34 cellular contexts compared by ENCODE assay signal in genomic region chr11:1604181-1604580, GRCh38. TPM values are rescaled to one million over a fixed set of nuclear protein-coding genes. Genes with fewer than 3 reads are reported as not detected.
"Had no signal": no experiment of that assay in that cellular context is flagged by ENCODE, and none has a peak within 500 bp of the region (broad histone marks: within the 10 kb centered on the region; RNA-seq: fewer than 3 reads in every experiment).

No MANE protein-coding gene starts in this region.

- H3K9me3 ChIP-seq: heart left ventricle, left ventricle myocardium inferior, neutrophil, suprapubic skin, thoracic aorta, tibial artery, uterus had no signal

- H3K36me3 ChIP-seq: heart left ventricle, left ventricle myocardium inferior, neutrophil, suprapubic skin, thoracic aorta, tibial artery, uterus had no signal

- H3K27ac ChIP-seq: heart left ventricle, left ventricle myocardium inferior, neutrophil, parathyroid adenoma, suprapubic skin, thoracic aorta, tibial artery, uterus had no signal

- DNase-seq: glutamatergic neuron; heart left ventricle; hypothalamus; immature natural killer cell; left ventricle myocardium inferior; naive thymus-derived CD8-positive, alpha-beta T cell; occipital lobe; retina; right cardiac atrium; small intestine; stimulated activated CD4-positive, alpha-beta T cell treated with anti-CD3 and anti-CD28 coated beads, Interleukin-1b, Interleukin-23, amount 100 ng/mL, for 48 hours; stimulated activated CD4-positive, alpha-beta T cell treated with anti-CD3 and anti-CD28 coated beads, Interleukin-2, amount 100 ng/mL, for 48 hours; stimulated activated naive CD4-positive, alpha-beta T cell; trophoblast cell; uterus had no signal

- H3K27me3 Mint-ChIP-seq: memory B cell had no signal

- H3K9me3 Mint-ChIP-seq: immature natural killer cell; memory B cell; naive thymus-derived CD8-positive, alpha-beta T cell; stimulated activated effector memory CD8-positive, alpha-beta T cell treated with anti-CD3 and anti-CD28 coated beads, Interleukin-12 subunit alpha, Interleukin-12 subunit beta, amount 100 ng/mL, for 72 hours; stimulated activated naive CD8-positive, alpha-beta T cell treated with anti-CD3 and anti-CD28 coated beads, Interleukin-15, Interleukin-2, amounts not matched to agents 100 ng/mL and 50 ng/mL, for 24 hours had no signal

- H3K27ac Mint-ChIP-seq: immature natural killer cell; memory B cell; naive thymus-derived CD8-positive, alpha-beta T cell; nephron; stimulated activated effector memory CD8-positive, alpha-beta T cell treated with anti-CD3 and anti-CD28 coated beads, Interleukin-12 subunit alpha, Interleukin-12 subunit beta, amount 100 ng/mL, for 72 hours; stimulated activated naive CD8-positive, alpha-beta T cell treated with anti-CD3 and anti-CD28 coated beads, Interleukin-15, Interleukin-2, amounts not matched to agents 100 ng/mL and 50 ng/mL, for 24 hours had no signal

- H3K4me1 ChIP-seq: parathyroid adenoma, suprapubic skin, tibial artery, uterus had no signal

- H3K4me1 Mint-ChIP-seq: immature natural killer cell had no signal

- H2AFZ ChIP-seq: parathyroid adenoma had no signal

- H3K4me3 Mint-ChIP-seq: immature natural killer cell; memory B cell; naive thymus-derived CD8-positive, alpha-beta T cell; nephron; neural crest cell; stimulated activated effector memory CD8-positive, alpha-beta T cell treated with anti-CD3 and anti-CD28 coated beads, Interleukin-12 subunit alpha, Interleukin-12 subunit beta, amount 100 ng/mL, for 72 hours; stimulated activated naive CD8-positive, alpha-beta T cell treated with anti-CD3 and anti-CD28 coated beads, Interleukin-15, Interleukin-2, amounts not matched to agents 100 ng/mL and 50 ng/mL, for 24 hours had no signal

- H3K9ac ChIP-seq: parathyroid adenoma had no signal

- H3K36me3 Mint-ChIP-seq: immature natural killer cell; memory B cell; naive thymus-derived CD8-positive, alpha-beta T cell; stimulated activated effector memory CD8-positive, alpha-beta T cell treated with anti-CD3 and anti-CD28 coated beads, Interleukin-12 subunit alpha, Interleukin-12 subunit beta, amount 100 ng/mL, for 72 hours had no signal

- FAIRE-seq: islet of Langerhans, small intestine had no signal

- H3K27me3 ChIP-seq: uterus had no signal

- H3K4me3 ChIP-seq: heart left ventricle, left ventricle myocardium inferior, suprapubic skin, thoracic aorta, tibial artery, uterus had no signal

- ATAC-seq: naive thymus-derived CD8-positive, alpha-beta T cell; sciatic nerve; stimulated activated effector memory CD8-positive, alpha-beta T cell treated with anti-CD3 and anti-CD28 coated beads, Interleukin-12 subunit alpha, Interleukin-12 subunit beta, amount 100 ng/mL, for 72 hours had no signal

RNA-seq across cellular contexts. Expression of gene KRTAP5-3, which starts 4.1 kb away (rescaled TPM):
- total RNA-seq: heart left ventricle; kidney epithelial cell; left ventricle myocardium inferior; lung microvascular endothelial cell; mucosa of gallbladder; naive thymus-derived CD8-positive, alpha-beta T cell; neural crest cell; occipital lobe; osteocyte; progenitor cell of endocrine pancreas; right cardiac atrium; sciatic nerve; subcutaneous adipose tissue; thoracic aorta; ureter; uterus had no signal
- polyA plus RNA-seq: heart left ventricle; immature natural killer cell; naive thymus-derived CD8-positive, alpha-beta T cell; right cardiac atrium; small intestine had no signal

RNA-seq across cellular contexts. Expression of gene KRTAP5-2, which starts 6.1 kb away (rescaled TPM):
- total RNA-seq: heart left ventricle; kidney epithelial cell; left ventricle myocardium inferior; lung microvascular endothelial cell; naive thymus-derived CD8-positive, alpha-beta T cell; neural crest cell; occipital lobe; osteocyte; progenitor cell of endocrine pancreas; right cardiac atrium; sciatic nerve; subcutaneous adipose tissue; thoracic aorta; ureter; uterus had no signal
- polyA plus RNA-seq: heart left ventricle; immature natural killer cell; naive thymus-derived CD8-positive, alpha-beta T cell; right cardiac atrium had no signal

RNA-seq across cellular contexts. Expression of gene KRTAP5-4, which starts 17.8 kb away (rescaled TPM):
- total RNA-seq: heart left ventricle; kidney epithelial cell; left ventricle myocardium inferior; lung microvascular endothelial cell; mucosa of gallbladder; naive thymus-derived CD8-positive, alpha-beta T cell; neural crest cell; occipital lobe; osteocyte; progenitor cell of endocrine pancreas; right cardiac atrium; sciatic nerve; subcutaneous adipose tissue; thoracic aorta; ureter; uterus had no signal
- polyA plus RNA-seq: heart left ventricle; immature natural killer cell; naive thymus-derived CD8-positive, alpha-beta T cell; right cardiac atrium; small intestine had no signal

RNA-seq across cellular contexts. Expression of gene KRTAP5-1, which starts 19.1 kb away (rescaled TPM):
- total RNA-seq: heart left ventricle; kidney epithelial cell; left ventricle myocardium inferior; lung microvascular endothelial cell; mucosa of gallbladder; naive thymus-derived CD8-positive, alpha-beta T cell; neural crest cell; occipital lobe; osteocyte; progenitor cell of endocrine pancreas; right cardiac atrium; sciatic nerve; subcutaneous adipose tissue; thoracic aorta; ureter; uterus had no signal
- polyA plus RNA-seq: heart left ventricle; immature natural killer cell; naive thymus-derived CD8-positive, alpha-beta T cell; right cardiac atrium; small intestine had no signal

RNA-seq across cellular contexts. Expression of gene KRTAP5-5, which starts 25.4 kb away (rescaled TPM):
- total RNA-seq: heart left ventricle; kidney epithelial cell; left ventricle myocardium inferior; lung microvascular endothelial cell; naive thymus-derived CD8-positive, alpha-beta T cell; neural crest cell; occipital lobe; osteocyte; progenitor cell of endocrine pancreas; right cardiac atrium; sciatic nerve; subcutaneous adipose tissue; thoracic aorta; ureter; uterus had no signal
- polyA plus RNA-seq: heart left ventricle; immature natural killer cell; naive thymus-derived CD8-positive, alpha-beta T cell; right cardiac atrium; small intestine had no signal
